19 cellular contexts compared by ENCODE assay signal in the genomic region with DNA sequence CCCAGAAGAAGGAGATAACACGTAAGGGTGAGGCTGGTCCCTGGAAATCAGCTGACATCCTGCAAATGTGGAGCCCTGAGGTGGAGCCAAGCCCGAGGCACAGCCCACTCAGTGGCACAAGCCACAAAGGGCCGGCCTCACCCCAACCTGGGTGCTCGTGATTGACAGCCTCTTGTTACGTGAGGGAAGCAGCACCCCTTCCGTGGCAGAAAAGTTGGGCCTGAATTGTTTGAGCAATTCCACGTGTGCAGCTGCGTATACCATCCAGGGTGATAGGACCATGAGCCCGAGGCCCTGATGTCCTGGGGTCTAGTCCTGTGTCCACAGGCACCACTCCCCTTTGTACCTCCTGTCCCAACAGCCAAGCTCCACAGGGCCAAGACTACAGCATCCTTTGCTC. TPM values are rescaled to one million over a fixed set of nuclear protein-coding genes. Genes with fewer than 3 reads are reported as not detected.
DNase-seq lines count a peak whose midpoint lies in the region; ATAC-seq, FAIRE-seq and TF ChIP-seq lines count a peak whose summit lies in the region.
"Had no signal": no experiment of that assay in that cellular context is flagged by ENCODE, and none has a peak within 500 bp of the region (broad histone marks: within the 10 kb centered on the region; RNA-seq: fewer than 3 reads in every experiment).

No MANE protein-coding gene starts in this region.

- peaks cover 25% of the 10 kb centered on the region for H3K4me1 Mint-ChIP-seq in stimulated activated naive CD8-positive, alpha-beta T cell treated with anti-CD3 and anti-CD28 coated beads, Interleukin-15, Interleukin-2, amounts not matched to agents 100 ng/mL and 50 ng/mL, for 24 hours (ENCODE audit: low read depth)
- H3K4me1 Mint-ChIP-seq in stimulated activated naive CD8-positive, alpha-beta T cell treated with anti-CD3 and anti-CD28 coated beads, Interleukin-15, amount 100 ng/mL, for 72 hours: peaks cover 50% of the 10 kb centered on the region
- peaks cover 9% of the 10 kb centered on the region for H3K4me1 Mint-ChIP-seq in memory B cell

- peaks cover 3% of the 10 kb centered on the region; the same call in 2 of the 3 replicates for H3K9me3 ChIP-seq in GM12878 (replicated peaks; ENCODE audit: control insufficient read depth, insufficient read depth, low read length)
- H3K9me3 ChIP-seq: Caco-2 had no signal

- TF ChIP-seq RAD21 in GM12878 (IDR thresholded peaks at IDR 0.05; ENCODE audit: insufficient read depth, low read depth, low read length): no peak

- H3K27ac Mint-ChIP-seq in stimulated activated naive CD8-positive, alpha-beta T cell treated with anti-CD3 and anti-CD28 coated beads, Interleukin-15, Interleukin-2, amounts not matched to agents 100 ng/mL and 50 ng/mL, for 24 hours: peak overlapping the region; percentile 94
- peak overlapping the region in 1 of 2 donors; percentile 36 for H3K27ac Mint-ChIP-seq in stimulated activated naive CD8-positive, alpha-beta T cell treated with anti-CD3 and anti-CD28 coated beads, Interleukin-15, amount 100 ng/mL, for 72 hours
- peak overlapping the region; percentile 51 for H3K27ac Mint-ChIP-seq in memory B cell

- H3K4me1 ChIP-seq in GM12878 (ENCODE audit: control insufficient read depth, insufficient read depth, low read length): peaks cover 6% of the 10 kb centered on the region; the same call in 1 of the 2 replicates

- TF ChIP-seq EP300 in GM12878 (IDR thresholded peaks at IDR 0.05; ENCODE audit: borderline replicate concordance in 1 of 2, control insufficient read depth in 1 of 2, low read depth in 2 of 2, low read length in 2 of 2): no peak

- WGBS in GM12878 (ENCODE audit: insufficient coverage, insufficient replicate concordance, low lambda C conversion rate, missing lambda C conversion rate): 89% methylated on average over 9 of the region's 9 CpGs

- H3K9ac ChIP-seq in GM12878 (ENCODE audit: control insufficient read depth, insufficient read depth, low read length): no peak overlapping the region
- H3K9ac ChIP-seq: KMS-11 had no signal

- H3K27me3 ChIP-seq in GM12878 (replicated peaks in 1 of 2; ENCODE audit: control insufficient read depth in 2 of 2, insufficient read depth in 2 of 2, low read length in 1 of 2): no peaks in the 10 kb centered on the region

- H3K9me3 Mint-ChIP-seq in stimulated activated naive CD8-positive, alpha-beta T cell treated with anti-CD3 and anti-CD28 coated beads, Interleukin-15, Interleukin-2, amounts not matched to agents 100 ng/mL and 50 ng/mL, for 24 hours: peaks cover 3% of the 10 kb centered on the region
- H3K9me3 Mint-ChIP-seq in stimulated activated naive CD8-positive, alpha-beta T cell treated with anti-CD3 and anti-CD28 coated beads, Interleukin-15, amount 100 ng/mL, for 72 hours: peaks cover 5 to 8% of the 10 kb centered on the region in 2 donors
- H3K9me3 Mint-ChIP-seq in memory B cell: no peaks in the 10 kb centered on the region
- H3K9me3 Mint-ChIP-seq: HFFc6 had no signal

- intact Hi-C loops in GM12878 (cut with micrococcal nuclease; ENCODE audit: unreplicated experiment): no loop called here

- peak; percentile 56 for TF ChIP-seq POLR2A in GM12878 (IDR thresholded peaks at IDR 0.05; ENCODE audit: low read depth, low read length)

- DNase-seq in stimulated activated naive CD8-positive, alpha-beta T cell treated with anti-CD3 and anti-CD28 coated beads, Interleukin-15, amount 100 ng/mL, for 72 hours: no peak
- DNase-seq in GM12878 (ENCODE audit: low read depth, low spot score) (no peak), memory B cell (ENCODE audit: low spot score in 2 of 2) (no peak), RCC 7860 (ENCODE audit: low spot score) (no peak), inferior parietal cortex (ENCODE audit: extremely low spot score) (no peak), NCI-H128 (lab: John Stamatoyannopoulos, UW; ENCODE audit: unreplicated experiment) (no peak)
- DNase-seq: ACHN, AML-193, Caco-2, H7, HFFc6, NCI-H1436, NCI-H1930, NCI-H345, NCI-H524 treated with DMSO at 0.1 percent for 48 hours, PC-9 had no signal

- no peak overlapping the region for H3K4me2 ChIP-seq in GM12878 (ENCODE audit: control insufficient read depth, insufficient read depth)
- H3K4me2 ChIP-seq: KMS-11, PC-9 had no signal

- H3K4me3 ChIP-seq in GM12878: no peak overlapping the region
- H3K4me3 ChIP-seq: PC-9 had no signal

- RAD21 ChIA-PET in GM12878 (lab: Charles Lee; ENCODE audit: unreplicated experiment): no interaction called here

- no peak for TF ChIP-seq CTCF in GM12878 (IDR thresholded peaks at IDR 0.05 in 2 of 3, conservative IDR thresholded peaks at IDR 0.05 in 1 of 3; ENCODE audit: control insufficient read depth in 2 of 3, extremely low read depth in 1 of 3, insufficient read depth in 1 of 3, low read depth in 3 of 3, low read length in 3 of 3)

- no peak overlapping the region for H3K4me3 Mint-ChIP-seq in stimulated activated naive CD8-positive, alpha-beta T cell treated with anti-CD3 and anti-CD28 coated beads, Interleukin-15, Interleukin-2, amounts not matched to agents 100 ng/mL and 50 ng/mL, for 24 hours
- no peak overlapping the region for H3K4me3 Mint-ChIP-seq in stimulated activated naive CD8-positive, alpha-beta T cell treated with anti-CD3 and anti-CD28 coated beads, Interleukin-15, amount 100 ng/mL, for 72 hours
- no peak overlapping the region for H3K4me3 Mint-ChIP-seq in memory B cell
- H3K4me3 Mint-ChIP-seq: HFFc6 had no signal

- SMC1A ChIA-PET in GM12878 (lab: Charles Lee; ENCODE audit: uncharacterized antibody, unreplicated experiment): no interaction called here

- FAIRE-seq in GM12878 (lab: Jason Lieb, UNC) (no peak), RCC 7860 (lab: Jason Lieb, UNC) (no peak)
- FAIRE-seq: G401.6 had no signal

- no peak for ATAC-seq in stimulated activated naive CD8-positive, alpha-beta T cell treated with anti-CD3 and anti-CD28 coated beads, Interleukin-15, amount 100 ng/mL, for 72 hours
- no peak for ATAC-seq in GM12878
- ATAC-seq in memory B cell (ENCODE audit: low read depth): no peak

- H3K79me2 ChIP-seq in GM12878 (ENCODE audit: control insufficient read depth, insufficient read depth, low read length): no peaks in the 10 kb centered on the region

- BruUV-seq in GM12878 (replicated peaks; lab: Mats Ljungman, UMichigan): no TSS peak

- peaks cover 24 to 30% of the 10 kb centered on the region in 2 experiments for H3K36me3 ChIP-seq in GM12878 (ENCODE audit: control insufficient read depth in 2 of 2, insufficient read depth in 2 of 2, low read length in 1 of 2)

- H3K27me3 Mint-ChIP-seq in stimulated activated naive CD8-positive, alpha-beta T cell treated with anti-CD3 and anti-CD28 coated beads, Interleukin-15, Interleukin-2, amounts not matched to agents 100 ng/mL and 50 ng/mL, for 24 hours: no peaks in the 10 kb centered on the region
- no peaks in the 10 kb centered on the region for H3K27me3 Mint-ChIP-seq in stimulated activated naive CD8-positive, alpha-beta T cell treated with anti-CD3 and anti-CD28 coated beads, Interleukin-15, amount 100 ng/mL, for 72 hours
- no peaks in the 10 kb centered on the region for H3K27me3 Mint-ChIP-seq in memory B cell

- CTCF ChIA-PET in GM12878 (lab: Yijun Ruan, JAX): interaction anchor here (1.2 kb wide), 1 partner anchor 71 kb away, joined by 3 read pairs; no protein-coding TSS in a partner anchor

- H4K20me1 ChIP-seq in GM12878 (ENCODE audit: control insufficient read depth, insufficient read depth): 0 out of 2 replicates have a peak, but pooled peaks cover 4% of the 10 kb centered on the region

- H2AFZ ChIP-seq in GM12878 (ENCODE audit: control insufficient read depth, low read depth, low read length): no peak overlapping the region
- H2AFZ ChIP-seq: PC-9 had no signal

- H3K27ac ChIP-seq in GM12878 (ENCODE audit: control insufficient read depth, insufficient read depth): no peak overlapping the region
- H3K27ac ChIP-seq: KMS-11, PC-9 had no signal

- POLR2A ChIA-PET in GM12878 (lab: Charles Lee): no interaction called here

- in situ Hi-C loops in GM12878 (cut with MboI): no loop called here

- H3K36me3 Mint-ChIP-seq in stimulated activated naive CD8-positive, alpha-beta T cell treated with anti-CD3 and anti-CD28 coated beads, Interleukin-15, Interleukin-2, amounts not matched to agents 100 ng/mL and 50 ng/mL, for 24 hours (ENCODE audit: low read depth): peaks cover 38% of the 10 kb centered on the region
- H3K36me3 Mint-ChIP-seq in memory B cell: peaks cover 15% of the 10 kb centered on the region

RNA-seq across cellular contexts. Expression of gene ORM2, which starts 4.8 kb away (rescaled TPM):
- not detected in 2 replicates for total RNA-seq in GM12878 (2013; cell fraction: nucleolus; rRNA removed)
- total RNA-seq in GM12878 (2014; rRNA removed) (not detected in 2 replicates), GM12878 (2014; rRNA removed; fragmentation: Illumina TruSeq; extraction: Trizol) (not detected in 2 replicates), GM12878 (2021) (0.64 TPM in 1 of 2 replicates, not detected in the other)
- not detected for polyA plus RNA-seq in GM12878 (2011; ENCODE audit: low read depth)
- polyA plus RNA-seq in GM12878 (2011; rRNA removed) (not detected in 2 replicates), GM12878 (2014; fragmentation: Illumina TruSeq; extraction: Trizol) (not detected in 2 replicates), GM12878 (2014; fragmentation: Nextera tagmentation; extraction: Ambion mirVana) (not detected), GM12878 (2014; rRNA removed) (not detected in 2 replicates), GM12878 (2016; fragmentation: Nextera tagmentation; extraction: Ambion mirVana) (not detected)
- polyA plus RNA-seq in GM12878 (2011; cell fraction: cytosol; rRNA removed): not detected in 2 replicates
- not detected in 2 replicates for polyA plus RNA-seq in GM12878 (2011; cell fraction: nucleus; rRNA removed)
- polyA plus RNA-seq in GM12878 (2012): not detected in 2 replicates
- polyA minus RNA-seq in GM12878 (2011; rRNA and poly(A)+ RNA removed): not detected in 2 replicates
- not detected in 2 replicates for polyA minus RNA-seq in GM12878 (2011; cell fraction: cytosol; rRNA and poly(A)+ RNA removed)
- not detected in 2 replicates for polyA minus RNA-seq in GM12878 (2011; cell fraction: nucleus; rRNA and poly(A)+ RNA removed)
- total RNA-seq: HFFc6, PC-9 had no signal

RNA-seq across cellular contexts. Expression of gene ORM1, which starts 11.6 kb away (rescaled TPM):
- total RNA-seq in GM12878 (2013; cell fraction: nucleolus; rRNA removed): not detected in 2 replicates
- not detected in 2 replicates for total RNA-seq in GM12878 (2014; rRNA removed)
- total RNA-seq in GM12878 (2014; rRNA removed; fragmentation: Illumina TruSeq; extraction: Trizol): not detected in 2 replicates
- 3.5 and 4.4 TPM in 2 replicates for total RNA-seq in GM12878 (2021)
- polyA plus RNA-seq in GM12878 (2011; ENCODE audit: low read depth): not detected
- not detected in 2 replicates for polyA plus RNA-seq in GM12878 (2011; rRNA removed)
- not detected in 2 replicates for polyA plus RNA-seq in GM12878 (2011; cell fraction: cytosol; rRNA removed)
- not detected in 2 replicates for polyA plus RNA-seq in GM12878 (2011; cell fraction: nucleus; rRNA removed)
- polyA plus RNA-seq in GM12878 (2012): not detected in 2 replicates
- not detected in 2 replicates for polyA plus RNA-seq in GM12878 (2014; fragmentation: Illumina TruSeq; extraction: Trizol)
- not detected for polyA plus RNA-seq in GM12878 (2014; fragmentation: Nextera tagmentation; extraction: Ambion mirVana)
- not detected in 2 replicates for polyA plus RNA-seq in GM12878 (2014; rRNA removed)
- not detected for polyA plus RNA-seq in GM12878 (2016; fragmentation: Nextera tagmentation; extraction: Ambion mirVana)
- not detected in 2 replicates for polyA minus RNA-seq in GM12878 (2011; rRNA and poly(A)+ RNA removed)
- polyA minus RNA-seq in GM12878 (2011; cell fraction: cytosol; rRNA and poly(A)+ RNA removed): not detected in 2 replicates
- not detected in 2 replicates for polyA minus RNA-seq in GM12878 (2011; cell fraction: nucleus; rRNA and poly(A)+ RNA removed)
- total RNA-seq: H7, HFFc6, PC-9 had no signal

RNA-seq across cellular contexts. Expression of gene AKNA, which starts 53.3 kb away (rescaled TPM):
- total RNA-seq in GM12878 (2013; cell fraction: nucleolus; rRNA removed): 305 and 316 TPM in 2 replicates
- total RNA-seq in GM12878 (2014; rRNA removed) (49.4 and 59.0 TPM in 2 replicates), GM12878 (2014; rRNA removed; fragmentation: Illumina TruSeq; extraction: Trizol) (36.0 and 39.8 TPM in 2 replicates), GM12878 (2021) (117 and 132 TPM in 2 replicates)
- 22.0 TPM for polyA plus RNA-seq in GM12878 (2011; ENCODE audit: low read depth)
- polyA plus RNA-seq in GM12878 (2011; rRNA removed) (18.0 and 30.1 TPM in 2 replicates), GM12878 (2014; fragmentation: Illumina TruSeq; extraction: Trizol) (27.2 and 57.6 TPM in 2 replicates), GM12878 (2014; fragmentation: Nextera tagmentation; extraction: Ambion mirVana) (1 to 10 TPM; 1.6 to 5.0 TPM), GM12878 (2014; rRNA removed) (71.9 and 77.7 TPM in 2 replicates), GM12878 (2016; fragmentation: Nextera tagmentation; extraction: Ambion mirVana) (10 to 100 TPM; 28.0 to 30.9 TPM)
- polyA plus RNA-seq in GM12878 (2011; cell fraction: cytosol; rRNA removed): 33.7 and 39.1 TPM in 2 replicates
- polyA plus RNA-seq in GM12878 (2011; cell fraction: nucleus; rRNA removed): 107 and 123 TPM in 2 replicates
- 57.1 and 64.5 TPM in 2 replicates for polyA plus RNA-seq in GM12878 (2012)
- 47.4 and 97.2 TPM in 2 replicates for polyA minus RNA-seq in GM12878 (2011; rRNA and poly(A)+ RNA removed)
- polyA minus RNA-seq in GM12878 (2011; cell fraction: cytosol; rRNA and poly(A)+ RNA removed): 31.4 and 34.5 TPM in 2 replicates
- 64.4 and 127 TPM in 2 replicates for polyA minus RNA-seq in GM12878 (2011; cell fraction: nucleus; rRNA and poly(A)+ RNA removed)
